Comparison of ENCODE assay signal across 25 cellular contexts in the genomic region with DNA sequence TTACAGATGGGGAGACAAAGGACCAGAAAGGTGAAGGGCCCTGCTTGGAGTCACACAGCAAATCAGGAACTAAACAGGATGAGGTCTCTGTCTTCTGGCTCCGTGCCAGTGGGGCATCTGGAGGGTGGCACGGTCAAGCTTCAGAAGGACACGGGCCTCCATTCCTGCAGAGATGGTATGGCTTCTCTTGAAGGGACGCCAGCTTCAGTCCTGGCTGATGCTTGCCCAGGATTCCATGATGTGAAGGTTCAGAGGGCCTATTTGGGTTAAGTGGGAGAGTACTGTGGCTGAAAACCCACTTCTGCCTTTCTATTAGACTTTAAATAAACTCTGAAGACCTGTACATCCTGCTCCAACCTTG. TPM values are rescaled to one million over a fixed set of nuclear protein-coding genes. Genes with fewer than 3 reads are reported as not detected.
"Had no signal": no experiment of that assay in that cellular context is flagged by ENCODE, and none has a peak within 500 bp of the region (broad histone marks: within the 10 kb centered on the region; RNA-seq: fewer than 3 reads in every experiment).

No MANE protein-coding gene starts in this region.

- H3K36me3 ChIP-seq: brain microvascular endothelial cell, cardiac muscle cell, Peyer's patch had no signal

- DNase-seq: activated CD4-positive, alpha-beta memory T cell treated with anti-CD3 and anti-CD28 coated beads, Interleukin-2, amount 10 ng/mL, durations not matched to agents 7 days and 5 days; activated CD4-positive, alpha-beta T cell treated with anti-CD3 and anti-CD28 coated beads for 1 hour; activated CD4-positive, alpha-beta T cell treated with anti-CD3 and anti-CD28 coated beads, Interleukin-2, amount 10 ng/mL, durations not matched to agents 7 days and 5 days; activated gamma-delta T cell; activated naive CD4-positive, alpha-beta T cell treated with anti-CD3 and anti-CD28 coated beads for 36 hours; activated T-cell treated with anti-CD3 and anti-CD28 coated beads for 4 hours; activated T-cell treated with anti-CD3 and anti-CD28 coated beads, Interleukin-2, amount 50 U/mL, for 48 hours; amygdala; brain microvascular endothelial cell; Karpas-422; MM.1S; NCI-H1105; NCI-H1436 treated with DMSO at 0.1 percent for 48 hours; NCI-H187; NCI-H2081; NCI-H510A treated with DMSO at 0.1 percent for 48 hours; NCI-H69; Peyer's patch; SIG-M5; T-helper 17 cell; T-helper 9 cell had no signal

- H3K27ac ChIP-seq: brain microvascular endothelial cell, cardiac muscle cell, Peyer's patch had no signal

- ATAC-seq: T-helper 17 cell, WTC11 had no signal

- H3K4me3 ChIP-seq: cardiac muscle cell, Peyer's patch had no signal

- H3K27me3 ChIP-seq: Peyer's patch had no signal

- H3K4me1 ChIP-seq: Peyer's patch had no signal

- H3K9me3 ChIP-seq: Peyer's patch had no signal

RNA-seq across cellular contexts. Expression of gene RAMP3, which starts 6.1 kb away (rescaled TPM):
- total RNA-seq: activated CD4-positive, alpha-beta memory T cell treated with anti-CD3 and anti-CD28 coated beads, Interleukin-2, amount 10 ng/mL, durations not matched to agents 7 days and 5 days; activated CD4-positive, alpha-beta T cell treated with anti-CD3 and anti-CD28 coated beads, Interleukin-2, amount 10 ng/mL, durations not matched to agents 7 days and 5 days; activated CD8-positive, alpha-beta memory T cell treated with anti-CD3 and anti-CD28 coated beads for 36 hours; activated naive CD4-positive, alpha-beta T cell treated with anti-CD3 and anti-CD28 coated beads for 36 hours; activated T-helper 17 cell treated with anti-CD3 and anti-CD28 coated beads, Interleukin-2, amount 50 U/mL, for 72 hours; cardiac muscle cell had no signal
